ENCODE assay signal across 8 cellular contexts in genomic region chr15:31975446-31976229, GRCh38. TPM values are rescaled to one million over a fixed set of nuclear protein-coding genes. Genes with fewer than 3 reads are reported as not detected.
DNase-seq lines count a peak whose midpoint lies in the region; ATAC-seq and TF ChIP-seq lines count a peak whose summit lies in the region.

No MANE protein-coding gene starts in this region.

- peaks cover 57% of the 10 kb centered on the region for H3K27me3 ChIP-seq in left ventricle myocardium inferior (ENCODE audit: low read depth)
- H3K27me3 ChIP-seq in thoracic aorta (replicated peaks; ENCODE audit: insufficient read depth) = no peaks in the 10 kb centered on the region

- peak overlapping the region; percentile 33 for H3K4me3 Mint-ChIP-seq in activated T-cell treated with anti-CD3 and anti-CD28 coated beads, Interleukin-2, amount 50 U/mL, for 4 hours

- H3K4me1 ChIP-seq in left ventricle myocardium inferior (peaks cover 7% of the 10 kb centered on the region), thoracic aorta (ENCODE audit: control insufficient read depth in 1 of 2, low read depth in 2 of 2) (peaks cover 0 to 4% of the 10 kb centered on the region in 2 donors)

- ATAC-seq in activated T-cell treated with anti-CD3 and anti-CD28 coated beads, Interleukin-2, amount 50 U/mL, for 4 hours = peak; percentile 31 to 36
- ATAC-seq in thoracic aorta (ENCODE audit: insufficient number of reproducible peaks, low FRiP score, low read depth) = no peak
- no peak for ATAC-seq in GM21423 (IDR thresholded peaks at IDR 0.05; ENCODE audit: unreplicated experiment)

- H3K4me1 Mint-ChIP-seq in activated T-cell treated with anti-CD3 and anti-CD28 coated beads, Interleukin-2, amount 50 U/mL, for 4 hours (ENCODE audit: low read depth) = peaks cover 13% of the 10 kb centered on the region

- H3K4me3 ChIP-seq in left ventricle myocardium inferior (peak overlapping the region; percentile 47), thoracic aorta (peak overlapping the region; percentile 27)

- intact Hi-C loops in left ventricle myocardium inferior (cut with micrococcal nuclease) = no loop called here

- TF ChIP-seq CTCF in left ventricle myocardium inferior (IDR thresholded peaks at IDR 0.05; ENCODE audit: borderline replicate concordance) = no peak
- TF ChIP-seq CTCF in thoracic aorta (IDR thresholded peaks at IDR 0.05) = no peak

- no peaks in the 10 kb centered on the region for H3K9me3 ChIP-seq in left ventricle myocardium inferior (replicated peaks)
- H3K9me3 ChIP-seq in thoracic aorta = no peaks in the 10 kb centered on the region

- H3K27ac ChIP-seq in left ventricle myocardium inferior (replicated peaks) = no peak overlapping the region
- no peak overlapping the region for H3K27ac ChIP-seq in thoracic aorta

- H3K27me3 Mint-ChIP-seq in activated T-cell treated with anti-CD3 and anti-CD28 coated beads, Interleukin-2, amount 50 U/mL, for 4 hours (ENCODE audit: low read depth) = peaks cover 29% of the 10 kb centered on the region

- H3K36me3 ChIP-seq in left ventricle myocardium inferior = no peaks in the 10 kb centered on the region
- H3K36me3 ChIP-seq in thoracic aorta = no peaks in the 10 kb centered on the region

- DNase-seq in activated T-cell treated with anti-CD3 and anti-CD28 coated beads, Interleukin-2, amount 50 U/mL, for 4 hours = no peak
- DNase-seq in activated T-cell treated with anti-CD3 and anti-CD28 coated beads, Interleukin-2, amount 50 U/mL, for 1 hour = no peak
- DNase-seq in RKO (ENCODE audit: low spot score) = peak; percentile 38
- DNase-seq in left ventricle myocardium inferior = no peak
- DNase-seq in thoracic aorta (ENCODE audit: low spot score) = no peak
- no peak for DNase-seq in activated CD4-positive, CD25-positive, alpha-beta regulatory T cell (lab: John Stamatoyannopoulos, UW)
- DNase-seq in activated CD8-positive, alpha-beta memory T cell treated with anti-CD3 and anti-CD28 coated beads, Interleukin-2, amount 50 U/mL, for 48 hours = no peak

- no peaks in the 10 kb centered on the region for H3K9me3 Mint-ChIP-seq in activated T-cell treated with anti-CD3 and anti-CD28 coated beads, Interleukin-2, amount 50 U/mL, for 4 hours

- H3K36me3 Mint-ChIP-seq in activated T-cell treated with anti-CD3 and anti-CD28 coated beads, Interleukin-2, amount 50 U/mL, for 4 hours (ENCODE audit: insufficient read depth) = no peaks in the 10 kb centered on the region

RNA-seq across cellular contexts. Expression of gene CHRNA7, which starts 54.7 kb away (rescaled TPM):
- total RNA-seq in activated T-cell treated with anti-CD3 and anti-CD28 coated beads, Interleukin-2, amount 50 U/mL, for 4 hours = under 1 TPM in 1 of 3 donors, not detected in 2; 0.21 TPM
- total RNA-seq in left ventricle myocardium inferior (0.60 TPM), thoracic aorta (1 to 10 TPM in 1 of 2 donors, under 1 TPM in 1; 0.95 to 1.9 TPM)

Comparison
In these comparisons a context has a peak if more than half of its experiments do, and no peak if none do; other contexts are left out.
1. ATAC-seq: peak in activated T-cell treated with anti-CD3 and anti-CD28 coated beads, Interleukin-2, amount 50 U/mL, for 4 hours (2 of 2); none in thoracic aorta (single experiment) and GM21423 (single experiment).